ENCODE assay signal across 1 cellular context in the genomic region with DNA sequence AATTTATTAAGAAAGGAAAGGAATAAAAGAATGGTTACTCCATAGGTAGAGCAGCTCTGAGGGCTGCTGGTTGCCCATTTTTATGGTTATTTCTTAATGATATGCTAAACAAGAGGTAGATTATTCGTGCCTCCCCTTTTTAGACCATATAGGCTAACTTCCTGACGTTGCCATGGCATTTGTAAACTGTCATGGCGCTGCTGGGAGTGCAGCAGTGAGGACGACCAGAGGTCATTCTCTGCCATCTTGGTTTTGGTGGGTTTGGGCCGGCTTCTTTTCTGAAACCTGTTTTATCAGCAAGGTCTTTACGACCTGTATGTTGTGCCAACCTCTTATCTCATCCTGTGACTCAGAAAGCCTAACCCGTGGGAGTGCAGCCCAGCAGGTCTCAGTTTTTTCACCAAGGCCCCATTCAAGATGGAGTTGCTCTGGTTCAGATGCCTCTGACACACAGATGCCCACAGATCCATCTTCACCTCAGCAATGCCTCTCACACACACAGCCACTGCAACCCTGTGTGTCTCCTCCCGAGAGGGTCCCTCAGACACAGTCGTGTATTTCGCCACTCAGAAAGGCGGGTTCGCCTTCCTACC.
TF ChIP-seq lines count a peak whose summit lies in the region.

No MANE protein-coding gene starts in this region.

TF ChIP-seq in H1, 55 proteins besides CTCF, POLR2A, EP300 and RAD21:
- TF ChIP-seq YY1 (IDR thresholded peaks at IDR 0.05; ENCODE audit: low read depth, low read length) (peak; percentile 63), JUN (IDR thresholded peaks at IDR 0.05; ENCODE audit: low read depth, low read length) (no peak)
